11 cellular contexts compared by ENCODE assay signal in genomic region chr2:233915133-233915532, GRCh38. TPM values are rescaled to one million over a fixed set of nuclear protein-coding genes. Genes with fewer than 3 reads are reported as not detected.
DNase-seq lines count a peak whose midpoint lies in the region; ATAC-seq and TF ChIP-seq lines count a peak whose summit lies in the region.
"Had no signal": no experiment of that assay in that cellular context is flagged by ENCODE, and none has a peak within 500 bp of the region (broad histone marks: within the 10 kb centered on the region; RNA-seq: fewer than 3 reads in every experiment).

No MANE protein-coding gene starts in this region.

- intact Hi-C loops in PC-9 (cut with micrococcal nuclease; ENCODE audit: unreplicated experiment) = no loop called here

- no TSS peak for BruUV-seq in PC-9 (replicated peaks; lab: Mats Ljungman, UMichigan)

- 27 to 36% methylated on average over 3 of the region's 3 CpGs for WGBS in GM23248 (ENCODE audit: low coverage in 1 of 2, low lambda C conversion rate in 2 of 2, missing lambda C conversion rate in 2 of 2), 2 experiments

- no peaks in the 10 kb centered on the region for H3K36me3 ChIP-seq in GM23248 (ENCODE audit: low read depth)
- no peaks in the 10 kb centered on the region for H3K36me3 ChIP-seq in PC-9 (ENCODE audit: low read depth)

- H4K20me1 ChIP-seq in GM23248 (ENCODE audit: insufficient read depth) (no peaks in the 10 kb centered on the region), PC-9 (ENCODE audit: insufficient read depth) (no peaks in the 10 kb centered on the region)

- H3K79me2 ChIP-seq in GM23248 (ENCODE audit: insufficient read depth) = no peaks in the 10 kb centered on the region
- H3K79me2 ChIP-seq in PC-9 (ENCODE audit: low read depth) = no peaks in the 10 kb centered on the region

- H2AFZ ChIP-seq in GM23248 (no peak overlapping the region), PC-9 (no peak overlapping the region)

- POLR2A ChIA-PET in AG04450 (lab: Yijun Ruan, JAX) (no interaction called here), PC-9 (lab: Charles Lee; ENCODE audit: unreplicated experiment) (no interaction called here)

- H3K4me2 ChIP-seq in GM23248 (ENCODE audit: unreplicated experiment) (no peak overlapping the region), PC-9 (no peak overlapping the region)

- no peak overlapping the region for H3K27ac ChIP-seq in AG04450 (ENCODE audit: low read depth, low read length)
- no peak overlapping the region for H3K27ac ChIP-seq in GM23248
- H3K27ac ChIP-seq in PC-9 = no peak overlapping the region

- no peak overlapping the region for H3K9ac ChIP-seq in GM23248

- H3K4me3 ChIP-seq in AG04450 (ENCODE audit: low read depth, low read length) (no peak overlapping the region), GM23248 (no peak overlapping the region), PC-9 (no peak overlapping the region), fibroblast of villous mesenchyme (ENCODE audit: low read depth, low read length) (no peak overlapping the region)

- in situ Hi-C loops in GM23248 (cut with MboI) = no loop called here

- no peak for ATAC-seq in HG03135 (IDR thresholded peaks at IDR 0.05; ENCODE audit: unreplicated experiment)
- ATAC-seq: effector memory CD8-positive, alpha-beta T cell had no signal

- TF ChIP-seq CTCF in AG04450 (IDR thresholded peaks at IDR 0.05; ENCODE audit: low read depth, low read length) (0 out of 2 replicates have a peak, but pooled peaks have one; percentile 11), PC-9 (conservative IDR thresholded peaks at IDR 0.05) (peak; percentile 50), fibroblast of villous mesenchyme (IDR thresholded peaks at IDR 0.05; ENCODE audit: insufficient read depth, low read depth, low read length) (peak; percentile 14)

- no peaks in the 10 kb centered on the region for H3F3A ChIP-seq in GM23248 (ENCODE audit: insufficient read depth)
- no peaks in the 10 kb centered on the region for H3F3A ChIP-seq in PC-9 (ENCODE audit: insufficient read depth, low read depth)

- no peaks in the 10 kb centered on the region for H3K9me2 ChIP-seq in GM23248 (ENCODE audit: insufficient read depth)
- no peaks in the 10 kb centered on the region for H3K9me2 ChIP-seq in PC-9 (ENCODE audit: insufficient read depth)

- DNase-seq in AG04450 (ENCODE audit: low read depth, low spot score) (no peak), GM23248 (peak; percentile 16), PC-9 (peak in 1 of 2 experiments; percentile 18), fibroblast of villous mesenchyme (ENCODE audit: low read depth) (no peak), hepatic stellate cell (ENCODE audit: low spot score) (no peak), DMS153 (lab: John Stamatoyannopoulos, UW) (no peak), SIG-M5 (lab: John Stamatoyannopoulos, UW) (no peak)
- DNase-seq: effector memory CD8-positive, alpha-beta T cell; kidney had no signal

- peaks cover 9% of the 10 kb centered on the region for H3K27me3 ChIP-seq in AG04450 (ENCODE audit: control insufficient read depth, insufficient read depth, low read length)
- H3K27me3 ChIP-seq in GM23248 (replicated peaks; ENCODE audit: insufficient read depth) = peaks cover 21% of the 10 kb centered on the region
- H3K27me3 ChIP-seq in PC-9 (ENCODE audit: insufficient read depth, low read depth) = peaks cover 32% of the 10 kb centered on the region

- H3K4me1 ChIP-seq in GM23248 (ENCODE audit: insufficient read depth) (no peaks in the 10 kb centered on the region), PC-9 (replicated peaks; ENCODE audit: insufficient read depth) (no peaks in the 10 kb centered on the region)

- H3K9me3 ChIP-seq in AG04450 (ENCODE audit: control insufficient read depth, insufficient read depth, low read length) (no peaks in the 10 kb centered on the region), GM23248 (ENCODE audit: low read depth) (no peaks in the 10 kb centered on the region), PC-9 (ENCODE audit: insufficient read depth, low read depth) (no peaks in the 10 kb centered on the region)

- CTCF ChIA-PET in AG04450 (lab: Charles Lee) (interaction anchor here (0.6 to 0.9 kb wide), 2 partner anchors 13 to 1294 kb away, joined by 3 to 4 read pairs; no protein-coding TSS in a partner anchor), PC-9 (lab: Charles Lee) (interaction anchor here (0.7 kb wide), 1 partner anchor 57 kb away, joined by 3 read pairs; no protein-coding TSS in a partner anchor)

RNA-seq across cellular contexts. Expression of gene TRPM8, which starts 2.0 kb away (rescaled TPM):
- 0.11 TPM in 1 of 2 replicates, not detected in the other for polyA plus RNA-seq in AG04450 (2011; rRNA removed)
- polyA minus RNA-seq in AG04450 (2011; rRNA and poly(A)+ RNA removed) = 0.26 TPM in 1 of 2 replicates, not detected in the other
- total RNA-seq in GM23248 (2014; rRNA removed; shearing (Covaris generic)) = not detected in 2 replicates
- not detected in 2 replicates for polyA plus RNA-seq in GM23248 (2016; fragmentation: Nextera tagmentation; extraction: Ambion mirVana)
- 0.48 and 2.1 TPM in 2 replicates for total RNA-seq in PC-9 (2021)
- total RNA-seq in fibroblast of villous mesenchyme = not detected in 2 replicates
- total RNA-seq: T-helper 2 cell treated with Interferon-gamma antibody and Interleukin-4, amounts not matched to agents 100 ng/mL and 5 ng/mL, for 36 hours had no signal
